In genomic region chr11:114183041-114183511, GRCh38 we compare ENCODE assay signal across 8 cellular contexts.
DNase-seq lines count a peak whose midpoint lies in the region; ATAC-seq and TF ChIP-seq lines count a peak whose summit lies in the region.

No MANE protein-coding gene starts in this region.

- ATAC-seq in left ventricle myocardium superior, result no peak
- no peak for ATAC-seq in omental fat pad (ENCODE audit: low FRiP score)

- peak; percentile 69 for DNase-seq in KBM-7
- peak; percentile 29 for DNase-seq in activated T-cell treated with anti-CD3 and anti-CD28 coated beads for 24 hours (ENCODE audit: low read depth)
- DNase-seq in left ventricle myocardium superior, result peak; percentile 69
- peak; percentile 39 for DNase-seq in stimulated activated CD8-positive, alpha-beta memory T cell treated with anti-CD3 and anti-CD28 coated beads, Interleukin-12 subunit alpha, Interleukin-12 subunit beta, amount 100 ng/mL, for 1 hour (ENCODE audit: low read depth)
- DNase-seq in NCI-H2107 (lab: John Stamatoyannopoulos, UW), result no peak
- DNase-seq in mucosa of gallbladder (ENCODE audit: low spot score), result no peak
- DNase-seq in omental fat pad (ENCODE audit: low spot score), result no peak
- no peak for DNase-seq in NCI-H226

- TF ChIP-seq CTCF in omental fat pad (IDR thresholded peaks at IDR 0.05), result no peak

- in situ Hi-C loops in KBM-7 (cut with MboI; ENCODE audit: low pct_unique_long_range_greater_than_20kb, low sequenced_read_pairs), result no loop called here

- intact Hi-C loops in left ventricle myocardium superior (cut with micrococcal nuclease), result no loop called here

Comparison
In these comparisons a context has a peak if more than half of its experiments do, and no peak if none do; other contexts are left out.
1. DNase-seq: peak in KBM-7 (single experiment), activated T-cell treated with anti-CD3 and anti-CD28 coated beads for 24 hours (single experiment), left ventricle myocardium superior (single experiment) and stimulated activated CD8-positive, alpha-beta memory T cell treated with anti-CD3 and anti-CD28 coated beads, Interleukin-12 subunit alpha, Interleukin-12 subunit beta, amount 100 ng/mL, for 1 hour (single experiment); none in NCI-H2107 (single experiment), mucosa of gallbladder (single experiment), omental fat pad (single experiment) and NCI-H226 (single experiment).